ENCODE assay signal across 10 cellular contexts in the genomic region with DNA sequence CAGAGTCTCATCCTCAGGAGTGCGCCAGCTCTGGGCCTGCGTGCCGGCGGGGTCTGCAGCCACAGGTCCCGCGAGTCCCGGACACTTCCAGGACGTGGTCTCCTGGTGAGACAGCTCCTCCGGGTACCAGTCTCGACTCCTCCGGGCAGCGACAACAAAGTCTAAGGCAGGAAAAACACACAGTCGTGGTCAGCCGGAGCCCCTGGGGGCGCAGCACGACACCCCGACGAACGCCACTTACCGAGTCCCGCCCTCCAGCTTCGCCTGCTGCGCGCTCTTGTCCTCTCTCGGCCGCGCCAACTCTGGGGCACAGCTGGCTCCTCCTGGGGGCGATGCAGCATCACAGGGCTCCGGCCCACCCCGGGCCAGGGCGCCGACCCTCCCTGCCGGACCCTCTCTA. TPM values are rescaled to one million over a fixed set of nuclear protein-coding genes. Genes with fewer than 3 reads are reported as not detected.
A peak's percentile ranks its signal among the peaks of the same experiment; 100 is the strongest.
DNase-seq lines count a peak whose midpoint lies in the region; ATAC-seq and FAIRE-seq lines count a peak whose summit lies in the region.
"Had no signal": no experiment of that assay in that cellular context is flagged by ENCODE, and none has a peak within 500 bp of the region (broad histone marks: within the 10 kb centered on the region; RNA-seq: fewer than 3 reads in every experiment).

No MANE protein-coding gene starts in this region.

- no peaks in the 10 kb centered on the region for H3K9me3 ChIP-seq in stomach smooth muscle (ENCODE audit: control insufficient read depth in 2 of 2, low read length in 2 of 2)

- H3K27ac Mint-ChIP-seq in T-helper 2 cell treated with Interferon-gamma antibody and Interleukin-4, amounts not matched to agents 5 μg/mL and 100 μg/mL, for 36 hours = no peak overlapping the region
- no peak overlapping the region for H3K27ac Mint-ChIP-seq in activated T-helper 1 cell treated with anti-CD3 and anti-CD28 coated beads, Interleukin-12 subunit alpha, Interleukin-12 subunit beta, Interleukin-2, Interleukin-4 antibody, amounts not matched to agents 30 ng/mL and 10 ng/mL and 1 ng/mL, durations not matched to agents 14 hours and 24 hours and 36 hours
- H3K27ac Mint-ChIP-seq in immature natural killer cell = peak overlapping the region in 1 of 6 donors; percentile 72

- no peaks in the 10 kb centered on the region for H3K36me3 ChIP-seq in stomach smooth muscle (ENCODE audit: control insufficient read depth in 2 of 2, insufficient read depth in 2 of 2, low read length in 2 of 2)

- H3K4me1 Mint-ChIP-seq in T-helper 2 cell treated with Interferon-gamma antibody and Interleukin-4, amounts not matched to agents 5 μg/mL and 100 μg/mL, for 36 hours (ENCODE audit: low read depth) = peaks cover 6% of the 10 kb centered on the region
- peaks cover 11% of the 10 kb centered on the region for H3K4me1 Mint-ChIP-seq in activated T-helper 1 cell treated with anti-CD3 and anti-CD28 coated beads, Interleukin-12 subunit alpha, Interleukin-12 subunit beta, Interleukin-2, Interleukin-4 antibody, amounts not matched to agents 30 ng/mL and 10 ng/mL and 1 ng/mL, durations not matched to agents 14 hours and 24 hours and 36 hours (ENCODE audit: low read depth)
- peaks cover 26 to 35% of the 10 kb centered on the region in 2 donors for H3K4me1 Mint-ChIP-seq in immature natural killer cell

- no peak for ATAC-seq in GM18873 (IDR thresholded peaks at IDR 0.05; ENCODE audit: low FRiP score, unreplicated experiment)

- peaks cover 18% of the 10 kb centered on the region for H3K36me3 Mint-ChIP-seq in T-helper 2 cell treated with Interferon-gamma antibody and Interleukin-4, amounts not matched to agents 5 μg/mL and 100 μg/mL, for 36 hours (ENCODE audit: low read depth)
- H3K36me3 Mint-ChIP-seq in activated T-helper 1 cell treated with anti-CD3 and anti-CD28 coated beads, Interleukin-12 subunit alpha, Interleukin-12 subunit beta, Interleukin-2, Interleukin-4 antibody, amounts not matched to agents 30 ng/mL and 10 ng/mL and 1 ng/mL, durations not matched to agents 14 hours and 24 hours and 36 hours (ENCODE audit: low read depth) = peaks cover 22% of the 10 kb centered on the region
- peaks cover 9 to 19% (median 14%) of the 10 kb centered on the region in 3 donors for H3K36me3 Mint-ChIP-seq in immature natural killer cell

- peak overlapping the region in 1 of 2 donors; percentile 51 for H3K9ac ChIP-seq in stomach smooth muscle (ENCODE audit: low read length in 2 of 2)

- H3K27me3 ChIP-seq in stomach smooth muscle (ENCODE audit: control insufficient read depth in 1 of 2, insufficient read depth in 2 of 2, low read length in 2 of 2) = peaks cover 2 to 23% of the 10 kb centered on the region in 2 donors

- peak overlapping the region; percentile 69 to 76 for H3K4me3 ChIP-seq in stomach smooth muscle (ENCODE audit: low read length in 2 of 2)

- H3K27ac ChIP-seq in stomach smooth muscle (ENCODE audit: low read length) = no peak overlapping the region

- H3K4me1 ChIP-seq in stomach smooth muscle (ENCODE audit: control insufficient read depth, insufficient read depth, low read length) = peaks cover 17% of the 10 kb centered on the region

- intact Hi-C loops in activated T-helper 1 cell treated with anti-CD3 and anti-CD28 coated beads, Interleukin-12 subunit alpha, Interleukin-12 subunit beta, Interleukin-2, Interleukin-4 antibody, amounts not matched to agents 30 ng/mL and 10 ng/mL and 1 ng/mL, durations not matched to agents 14 hours and 24 hours and 36 hours (cut with micrococcal nuclease) = loop anchor here (5.0 kb wide), 1 partner anchor 83 kb away; a partner anchor contains a TSS

- peaks cover 15% of the 10 kb centered on the region for H3K27me3 Mint-ChIP-seq in T-helper 2 cell treated with Interferon-gamma antibody and Interleukin-4, amounts not matched to agents 5 μg/mL and 100 μg/mL, for 36 hours (ENCODE audit: low read depth)
- peaks cover 3% of the 10 kb centered on the region for H3K27me3 Mint-ChIP-seq in activated T-helper 1 cell treated with anti-CD3 and anti-CD28 coated beads, Interleukin-12 subunit alpha, Interleukin-12 subunit beta, Interleukin-2, Interleukin-4 antibody, amounts not matched to agents 30 ng/mL and 10 ng/mL and 1 ng/mL, durations not matched to agents 14 hours and 24 hours and 36 hours (ENCODE audit: insufficient read depth)
- H3K27me3 Mint-ChIP-seq in immature natural killer cell (ENCODE audit: low read depth in 3 of 3) = peaks cover 0 to 9% (median 8%) of the 10 kb centered on the region in 3 donors

- peak overlapping the region; percentile 96 for H3K4me3 Mint-ChIP-seq in T-helper 2 cell treated with Interferon-gamma antibody and Interleukin-4, amounts not matched to agents 5 μg/mL and 100 μg/mL, for 36 hours
- peak overlapping the region; percentile 94 for H3K4me3 Mint-ChIP-seq in activated T-helper 1 cell treated with anti-CD3 and anti-CD28 coated beads, Interleukin-12 subunit alpha, Interleukin-12 subunit beta, Interleukin-2, Interleukin-4 antibody, amounts not matched to agents 30 ng/mL and 10 ng/mL and 1 ng/mL, durations not matched to agents 14 hours and 24 hours and 36 hours
- peak overlapping the region; percentile 19 to 97 (median 92) for H3K4me3 Mint-ChIP-seq in immature natural killer cell

- H3K9me3 Mint-ChIP-seq in T-helper 2 cell treated with Interferon-gamma antibody and Interleukin-4, amounts not matched to agents 5 μg/mL and 100 μg/mL, for 36 hours = no peaks in the 10 kb centered on the region
- no peaks in the 10 kb centered on the region for H3K9me3 Mint-ChIP-seq in activated T-helper 1 cell treated with anti-CD3 and anti-CD28 coated beads, Interleukin-12 subunit alpha, Interleukin-12 subunit beta, Interleukin-2, Interleukin-4 antibody, amounts not matched to agents 30 ng/mL and 10 ng/mL and 1 ng/mL, durations not matched to agents 14 hours and 24 hours and 36 hours
- no peaks in the 10 kb centered on the region for H3K9me3 Mint-ChIP-seq in immature natural killer cell

- FAIRE-seq in RCC 7860 (lab: Jason Lieb, UNC) = no peak
- FAIRE-seq: G401.6 had no signal

- no peak for DNase-seq in T-helper 2 cell treated with Interferon-gamma antibody and Interleukin-4, amounts not matched to agents 5 μg/mL and 100 μg/mL, for 36 hours (ENCODE audit: low spot score)
- DNase-seq in T-helper 2 cell (no peak), immature natural killer cell (no peak), RCC 7860 (ENCODE audit: low spot score) (no peak)
- DNase-seq in activated T-helper 1 cell treated with anti-CD3 and anti-CD28 coated beads, Interleukin-12 subunit alpha, Interleukin-12 subunit beta, Interleukin-2, Interleukin-4 antibody, amounts not matched to agents 30 ng/mL and 10 ng/mL and 1 ng/mL, durations not matched to agents 14 hours and 24 hours and 36 hours (ENCODE audit: low spot score) = no peak
- no peak for DNase-seq in stimulated activated CD4-positive, alpha-beta T cell treated with anti-CD3 and anti-CD28 coated beads, Interleukin-2, amount 100 ng/mL, for 24 hours
- DNase-seq: NCI-H1694 had no signal

RNA-seq across cellular contexts. Expression of a gene that starts 13.4 kb away (rescaled TPM):
- 38.1 and 39.6 TPM in 2 replicates for total RNA-seq in activated T-helper 1 cell treated with anti-CD3 and anti-CD28 coated beads, Interleukin-12 subunit alpha, Interleukin-12 subunit beta, Interleukin-2, Interleukin-4 antibody, amounts not matched to agents 30 ng/mL and 10 ng/mL and 1 ng/mL, durations not matched to agents 14 hours and 24 hours and 36 hours
- 10 to 100 TPM; 20.8 to 32.6 (median 24.1) TPM for polyA plus RNA-seq in immature natural killer cell

RNA-seq across cellular contexts. Expression of a gene that starts 13.8 kb away (rescaled TPM):
- total RNA-seq in activated T-helper 1 cell treated with anti-CD3 and anti-CD28 coated beads, Interleukin-12 subunit alpha, Interleukin-12 subunit beta, Interleukin-2, Interleukin-4 antibody, amounts not matched to agents 30 ng/mL and 10 ng/mL and 1 ng/mL, durations not matched to agents 14 hours and 24 hours and 36 hours = 71.7 and 73.2 TPM in 2 replicates
- polyA plus RNA-seq in immature natural killer cell = 100 to 1,000 TPM; 101 to 111 (median 108) TPM

RNA-seq across cellular contexts. Expression of a gene that starts 31.0 kb away (rescaled TPM):
- total RNA-seq in activated T-helper 1 cell treated with anti-CD3 and anti-CD28 coated beads, Interleukin-12 subunit alpha, Interleukin-12 subunit beta, Interleukin-2, Interleukin-4 antibody, amounts not matched to agents 30 ng/mL and 10 ng/mL and 1 ng/mL, durations not matched to agents 14 hours and 24 hours and 36 hours = 38.0 and 41.8 TPM in 2 replicates
- 1 to 10 TPM in 1 of 3 donors, under 1 TPM in 2; 0.15 to 1.4 (median 0.81) TPM for polyA plus RNA-seq in immature natural killer cell
